Comparison of ENCODE assay signal across 8 cellular contexts in genomic region chr4:140004580-140005314, GRCh38.
A peak's percentile ranks its signal among the peaks of the same experiment; 100 is the strongest.
DNase-seq lines count a peak whose midpoint lies in the region; ATAC-seq and TF ChIP-seq lines count a peak whose summit lies in the region.

No MANE protein-coding gene starts in this region.

- H3K9me3 Mint-ChIP-seq in naive thymus-derived CD4-positive, alpha-beta T cell = no peaks in the 10 kb centered on the region

- H3K4me1 ChIP-seq in mucosa of stomach (ENCODE audit: control insufficient read depth, insufficient read depth, low read length) = no peaks in the 10 kb centered on the region
- H3K4me1 ChIP-seq in naive thymus-derived CD4-positive, alpha-beta T cell (ENCODE audit: control insufficient read depth in 2 of 2, insufficient read depth in 2 of 2, low read length in 2 of 2) = no peaks in the 10 kb centered on the region

- H3K27ac ChIP-seq in naive thymus-derived CD4-positive, alpha-beta T cell (ENCODE audit: low read depth, low read length) = no peak overlapping the region

- no peaks in the 10 kb centered on the region for H3K27me3 ChIP-seq in mucosa of stomach (ENCODE audit: control insufficient read depth, insufficient read depth, low read length)
- no peaks in the 10 kb centered on the region for H3K27me3 ChIP-seq in naive thymus-derived CD4-positive, alpha-beta T cell (ENCODE audit: control insufficient read depth in 2 of 2, insufficient read depth in 2 of 2, low read length in 2 of 2)

- intact Hi-C loops in naive thymus-derived CD4-positive, alpha-beta T cell (cut with micrococcal nuclease) = no loop called here

- ATAC-seq in naive thymus-derived CD4-positive, alpha-beta T cell = no peak

- no peak for TF ChIP-seq CTCF in epithelial cell of esophagus (IDR thresholded peaks at IDR 0.05; ENCODE audit: insufficient read depth, low read depth, low read length, missing control alignments)

- H3K9me3 ChIP-seq in mucosa of stomach (ENCODE audit: control insufficient read depth, low read length) = no peaks in the 10 kb centered on the region
- no peaks in the 10 kb centered on the region for H3K9me3 ChIP-seq in naive thymus-derived CD4-positive, alpha-beta T cell (ENCODE audit: control insufficient read depth in 2 of 3, low read length in 3 of 3)

- POLR2A ChIA-PET in naive thymus-derived CD4-positive, alpha-beta T cell (lab: Charles Lee) = no interaction called here

- peak overlapping the region in 1 of 9 donors; percentile 17 for H3K27ac Mint-ChIP-seq in naive thymus-derived CD4-positive, alpha-beta T cell

- DNase-seq in AG08396 (ENCODE audit: low spot score) (peak; percentile 66), NCI-H2171 (lab: John Stamatoyannopoulos, UW) (peak; percentile 13), epithelial cell of esophagus (ENCODE audit: low read depth) (peak; percentile 52), HK-2 (ENCODE audit: unreplicated experiment) (no peak), GM19240 (ENCODE audit: insufficient read length, low spot score) (no peak)
- no peak for DNase-seq in activated naive CD4-positive, alpha-beta T cell treated with anti-CD3 and anti-CD28 coated beads, Interleukin-2, amount 50 U/mL, for 16 hours
- DNase-seq in naive thymus-derived CD4-positive, alpha-beta T cell = no peak

- peak overlapping the region; percentile 36 for H3K9ac ChIP-seq in mucosa of stomach (ENCODE audit: low read length)

- no peak overlapping the region for H3K4me3 Mint-ChIP-seq in naive thymus-derived CD4-positive, alpha-beta T cell

- no peaks in the 10 kb centered on the region for H3K4me1 Mint-ChIP-seq in naive thymus-derived CD4-positive, alpha-beta T cell

- peaks cover 0 to 51% (median 17%) of the 10 kb centered on the region in 5 donors for H3K27me3 Mint-ChIP-seq in naive thymus-derived CD4-positive, alpha-beta T cell

- H3K4me3 ChIP-seq in epithelial cell of esophagus (ENCODE audit: low read length) (peak overlapping the region; percentile 14), mucosa of stomach (ENCODE audit: low read length) (no peak overlapping the region)
- H3K4me3 ChIP-seq in naive thymus-derived CD4-positive, alpha-beta T cell (ENCODE audit: low read length) = no peak overlapping the region

- CTCF ChIA-PET in naive thymus-derived CD4-positive, alpha-beta T cell (lab: Charles Lee) = no interaction called here

- no peaks in the 10 kb centered on the region for H3K36me3 Mint-ChIP-seq in naive thymus-derived CD4-positive, alpha-beta T cell

- no peaks in the 10 kb centered on the region for H3K36me3 ChIP-seq in mucosa of stomach (ENCODE audit: control insufficient read depth, insufficient read depth, low read length)
- no peaks in the 10 kb centered on the region for H3K36me3 ChIP-seq in naive thymus-derived CD4-positive, alpha-beta T cell (ENCODE audit: control insufficient read depth in 2 of 3, insufficient read depth in 3 of 3, low read length in 3 of 3)

Comparison
In these comparisons a context has a peak if more than half of its experiments do, and no peak if none do; other contexts are left out.
1. DNase-seq: peak in AG08396 (single experiment), NCI-H2171 (single experiment) and epithelial cell of esophagus (single experiment); none in activated naive CD4-positive, alpha-beta T cell treated with anti-CD3 and anti-CD28 coated beads, Interleukin-2, amount 50 U/mL, for 16 hours (single experiment), naive thymus-derived CD4-positive, alpha-beta T cell (0 of 9), HK-2 (single experiment) and GM19240 (single experiment).